9 cellular contexts compared by ENCODE assay signal in genomic region chr12:121668750-121669524, GRCh38. TPM values are rescaled to one million over a fixed set of nuclear protein-coding genes. Genes with fewer than 3 reads are reported as not detected.
A peak's percentile ranks its signal among the peaks of the same experiment; 100 is the strongest.
DNase-seq lines count a peak whose midpoint lies in the region; ATAC-seq and TF ChIP-seq lines count a peak whose summit lies in the region.
"Had no signal": no experiment of that assay in that cellular context is flagged by ENCODE, and none has a peak within 500 bp of the region (broad histone marks: within the 10 kb centered on the region; RNA-seq: fewer than 3 reads in every experiment).

No MANE protein-coding gene starts in this region.

- peaks cover 3% of the 10 kb centered on the region for H3K9me3 Mint-ChIP-seq in glutamatergic neuron (ENCODE audit: unreplicated experiment)
- H3K9me3 Mint-ChIP-seq: activated naive CD4-positive, alpha-beta T cell treated with anti-CD3 and anti-CD28 coated beads, Interleukin-2, amount 50 U/mL, for 72 hours had no signal

- H3K36me3 Mint-ChIP-seq in glutamatergic neuron (ENCODE audit: unreplicated experiment) = no peaks in the 10 kb centered on the region

- ATAC-seq in GM18858 (IDR thresholded peaks at IDR 0.05; ENCODE audit: unreplicated experiment) (no peak), HG03342 (IDR thresholded peaks at IDR 0.05; ENCODE audit: unreplicated experiment) (no peak)
- ATAC-seq: activated naive CD4-positive, alpha-beta T cell treated with anti-CD3 and anti-CD28 coated beads, Interleukin-2, amount 50 U/mL, for 72 hours had no signal

- H3K27ac Mint-ChIP-seq in glutamatergic neuron (ENCODE audit: unreplicated experiment) = no peak overlapping the region
- H3K27ac Mint-ChIP-seq: activated naive CD4-positive, alpha-beta T cell treated with anti-CD3 and anti-CD28 coated beads, Interleukin-2, amount 50 U/mL, for 72 hours had no signal

- H3K27me3 Mint-ChIP-seq in glutamatergic neuron (ENCODE audit: unreplicated experiment) = peaks cover 4% of the 10 kb centered on the region

- H3K4me3 Mint-ChIP-seq in glutamatergic neuron (ENCODE audit: unreplicated experiment) = no peak overlapping the region

- peaks cover 7% of the 10 kb centered on the region for H3K4me1 Mint-ChIP-seq in glutamatergic neuron (ENCODE audit: low read depth, unreplicated experiment)

- DNase-seq in DMS 273 (lab: John Stamatoyannopoulos, UW; ENCODE audit: unreplicated experiment) (peak; percentile 67), DMS 273 treated with DMSO at 0.1 percent for 48 hours (lab: John Stamatoyannopoulos, UW) (no peak), NCI-H2227 treated with DMSO at 0.1 percent for 48 hours (lab: John Stamatoyannopoulos, UW) (peak; percentile 22), glutamatergic neuron (peak; percentile 85)
- DNase-seq in activated T-helper 1 cell treated with anti-CD3 and anti-CD28 coated beads, Interleukin-2, amount 50 U/mL, for 16 hours (ENCODE audit: low read depth in 1 of 2, low spot score in 1 of 2) = peak; percentile 22 to 23
- peak; percentile 47 to 53 for DNase-seq in stimulated activated CD4-positive, alpha-beta T cell treated with anti-CD3 and anti-CD28 coated beads, Interleukin-2, amount 100 ng/mL, for 48 hours

- TF ChIP-seq CTCF in glutamatergic neuron (IDR thresholded peaks at IDR 0.05; ENCODE audit: partially characterized antibody, unreplicated experiment) = peak; percentile 83

RNA-seq across cellular contexts. Expression of gene MORN3, which starts 0.5 kb away (rescaled TPM):
- total RNA-seq in glutamatergic neuron (ENCODE audit: unreplicated experiment) = 1.2 TPM

RNA-seq across cellular contexts. Expression of gene ORAI1, which starts 42.6 kb away (rescaled TPM):
- 15.9 TPM for total RNA-seq in glutamatergic neuron (ENCODE audit: unreplicated experiment)

RNA-seq across cellular contexts. Expression of gene TMEM120B, which starts 43.6 kb away (rescaled TPM):
- 205 TPM for total RNA-seq in glutamatergic neuron (ENCODE audit: unreplicated experiment)
